ENCODE assay signal across 24 cellular contexts in genomic region chr10:25600651-25601050, GRCh38.
"Had no signal": no experiment of that assay in that cellular context is flagged by ENCODE, and none has a peak within 500 bp of the region (broad histone marks: within the 10 kb centered on the region; RNA-seq: fewer than 3 reads in every experiment).

No MANE protein-coding gene starts in this region.

- H3K27me3 ChIP-seq: SJCRH30 had no signal

- H3K4me3 ChIP-seq: SJCRH30, SK-N-MC had no signal

- H3K4me1 ChIP-seq: SJCRH30 had no signal

- ATAC-seq: activated CD8-positive, alpha-beta T cell treated with anti-CD3 and anti-CD28 coated beads for 36 hours; activated T-cell treated with anti-CD3 and anti-CD28 coated beads, Interleukin-2, amount 50 U/mL, for 72 hours; activated T-helper 17 cell treated with anti-CD3 and anti-CD28 coated beads, Interleukin-2, amount 50 U/mL, for 72 hours; Panc1 had no signal

- DNase-seq: activated CD4-positive, alpha-beta T cell treated with anti-CD3 and anti-CD28 coated beads, Interleukin-2, amount 10 ng/mL, durations not matched to agents 24 days and 14 days; activated CD4-positive, alpha-beta T cell treated with anti-CD3 and anti-CD28 coated beads, Interleukin-2, amount 50 U/mL, for 4 hours; activated CD8-positive, alpha-beta T cell treated with anti-CD3 and anti-CD28 coated beads for 36 hours; activated gamma-delta T cell; activated naive CD4-positive, alpha-beta T cell treated with Interleukin-2 at 50 U/mL for 16 hours; activated naive CD8-positive, alpha-beta T cell treated with anti-CD3 and anti-CD28 coated beads, Interleukin-2, amount 10 ng/mL, durations not matched to agents 7 days and 5 days; activated T-cell treated with anti-CD3 and anti-CD28 coated beads, Interleukin-2, amount 50 U/mL, for 1 hour; activated T-cell treated with anti-CD3 and anti-CD28 coated beads, Interleukin-2, amount 50 U/mL, for 72 hours; caudate nucleus; NCI-H1092 treated with DMSO at 0.1 percent for 48 hours; NCI-H1417; NCI-H146; NCI-H187; NCI-H2029 treated with DMSO at 0.1 percent for 48 hours; NCI-H2107; NCI-H2171; NCI-H446; NCI-H510A treated with DMSO at 0.1 percent for 48 hours; SHP77; SJCRH30; T1000 had no signal

- H3K27ac ChIP-seq: SJCRH30, SK-N-MC had no signal

- H3K9me3 ChIP-seq: SJCRH30 had no signal
